ENCODE assay signal across 29 cellular contexts in the genomic region with DNA sequence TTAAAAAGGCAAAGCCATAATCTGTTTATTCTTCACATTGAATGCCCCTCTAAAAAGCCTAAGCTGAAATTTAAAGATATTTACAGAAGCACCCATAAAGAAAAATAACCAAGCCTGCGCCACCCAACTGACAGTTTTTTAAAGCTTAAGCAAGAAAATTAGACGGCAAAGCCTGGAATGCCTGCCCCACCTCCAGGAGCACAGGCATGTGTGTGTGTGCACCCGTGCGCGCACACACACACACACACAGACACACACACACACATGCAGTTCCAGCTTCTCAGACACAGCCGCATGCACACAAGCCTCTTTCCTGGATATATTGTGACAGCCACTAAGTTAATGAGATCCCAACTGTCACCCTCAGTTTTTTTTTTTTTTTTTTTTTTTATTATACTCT.
A peak's percentile ranks its signal among the peaks of the same experiment; 100 is the strongest.
DNase-seq lines count a peak whose midpoint lies in the region; ATAC-seq and TF ChIP-seq lines count a peak whose summit lies in the region.
"Had no signal": no experiment of that assay in that cellular context is flagged by ENCODE, and none has a peak within 500 bp of the region (broad histone marks: within the 10 kb centered on the region; RNA-seq: fewer than 3 reads in every experiment).

No MANE protein-coding gene starts in this region.

- ATAC-seq in left ventricle myocardium superior (peak; percentile 33), left cardiac atrium (no peak), GM19467 (IDR thresholded peaks at IDR 0.05; ENCODE audit: unreplicated experiment) (no peak)
- ATAC-seq: activated CD4-positive, CD25-positive, alpha-beta regulatory T cell treated with anti-CD3 and anti-CD28 coated beads, Interleukin-2, amount 50 U/mL, for 24 hours; activated naive CD8-positive, alpha-beta T cell treated with anti-CD3 and anti-CD28 coated beads, Interleukin-2, amount 50 U/mL, for 24 hours; HepG2 had no signal

- DNase-seq in DMS53 (lab: John Stamatoyannopoulos, UW) (peak; percentile 69), DMS53 treated with DMSO at 0.1 percent for 48 hours (lab: John Stamatoyannopoulos, UW; ENCODE audit: unreplicated experiment) (no peak), left ventricle myocardium superior (peak; percentile 30), left cardiac atrium (no peak), WERI-Rb-1 (peak; percentile 12), immature natural killer cell (no peak)
- DNase-seq in activated CD4-positive, alpha-beta T cell treated with anti-CD3 and anti-CD28 coated beads for 1 hour: no peak
- DNase-seq: activated CD4-positive, alpha-beta T cell treated with anti-CD3 and anti-CD28 coated beads, Interleukin-2, amount 50 U/mL, for 48 hours; activated naive CD8-positive, alpha-beta T cell treated with anti-CD3 and anti-CD28 coated beads, Interleukin-2, amount 50 U/mL, for 24 hours; activated T-cell treated with anti-CD3 and anti-CD28 coated beads, Interleukin-2, amount 50 U/mL, for 48 hours; Calu3; effector memory CD4-positive, alpha-beta T cell; Karpas-422; NCI-H1694; NCI-H446 treated with DMSO at 0.1 percent for 48 hours; right cardiac atrium; Right ventricle myocardium superior; stimulated activated CD4-positive, alpha-beta T cell treated with anti-CD3 and anti-CD28 coated beads, Interleukin-1b, Interleukin-23, amount 100 ng/mL, for 48 hours; stimulated activated naive CD4-positive, alpha-beta T cell treated with Interleukin-2 at 50 U/mL for 16 hours; T-helper 2 cell had no signal

- no peak for TF ChIP-seq CTCF in WERI-Rb-1 (IDR thresholded peaks at IDR 0.05; ENCODE audit: low read depth, low read length)

- no peak overlapping the region for H3K27ac ChIP-seq in WERI-Rb-1
- H3K27ac ChIP-seq: cardiac muscle cell, coronary artery, epithelial cell of prostate, suprapubic skin had no signal

- no peak overlapping the region for H3K27ac Mint-ChIP-seq in immature natural killer cell
- H3K27ac Mint-ChIP-seq: activated naive CD8-positive, alpha-beta T cell treated with anti-CD3 and anti-CD28 coated beads, Interleukin-2, amount 50 U/mL, for 24 hours had no signal

- H3K4me1 Mint-ChIP-seq in immature natural killer cell: no peaks in the 10 kb centered on the region
- H3K4me1 Mint-ChIP-seq: activated naive CD8-positive, alpha-beta T cell treated with anti-CD3 and anti-CD28 coated beads, Interleukin-2, amount 50 U/mL, for 24 hours; CD14-positive monocyte had no signal

- no peaks in the 10 kb centered on the region for H3K36me3 ChIP-seq in WERI-Rb-1
- H3K36me3 ChIP-seq: cardiac muscle cell, HAP-1, suprapubic skin had no signal

- H3K4me3 Mint-ChIP-seq in immature natural killer cell: no peak overlapping the region
- H3K4me3 Mint-ChIP-seq: activated naive CD8-positive, alpha-beta T cell treated with anti-CD3 and anti-CD28 coated beads, Interleukin-2, amount 50 U/mL, for 24 hours; CD14-positive monocyte had no signal

- H3K4me3 ChIP-seq in WERI-Rb-1 (ENCODE audit: low read depth, low read length): no peak overlapping the region
- H3K4me3 ChIP-seq: cardiac muscle cell, coronary artery, HAP-1, suprapubic skin had no signal

- no peaks in the 10 kb centered on the region for H3K9me3 Mint-ChIP-seq in immature natural killer cell
- H3K9me3 Mint-ChIP-seq: activated naive CD8-positive, alpha-beta T cell treated with anti-CD3 and anti-CD28 coated beads, Interleukin-2, amount 50 U/mL, for 24 hours had no signal

- intact Hi-C loops in left ventricle myocardium superior (cut with micrococcal nuclease): no loop called here
- intact Hi-C loops in left cardiac atrium (cut with DNase I): no loop called here

- H3K27me3 ChIP-seq in WERI-Rb-1 (ENCODE audit: insufficient read depth, low read depth, severe bottlenecking): no peaks in the 10 kb centered on the region
- H3K27me3 ChIP-seq: cardiac muscle cell, suprapubic skin had no signal

- H3K36me3 Mint-ChIP-seq in immature natural killer cell: no peaks in the 10 kb centered on the region

- H3K27me3 Mint-ChIP-seq in immature natural killer cell (ENCODE audit: low read depth in 3 of 3): no peaks in the 10 kb centered on the region
- H3K27me3 Mint-ChIP-seq: activated naive CD8-positive, alpha-beta T cell treated with anti-CD3 and anti-CD28 coated beads, Interleukin-2, amount 50 U/mL, for 24 hours had no signal

- no peaks in the 10 kb centered on the region for H3K9me3 ChIP-seq in WERI-Rb-1 (ENCODE audit: severe bottlenecking)
- H3K9me3 ChIP-seq: HAP-1, suprapubic skin had no signal

Comparison
In these comparisons a context has a peak if more than half of its experiments do, and no peak if none do; other contexts are left out.
1. DNase-seq: peak in DMS53 (single experiment), left ventricle myocardium superior (single experiment) and WERI-Rb-1 (single experiment); none in DMS53 treated with DMSO at 0.1 percent for 48 hours (single experiment), left cardiac atrium (single experiment), immature natural killer cell (0 of 3) and activated CD4-positive, alpha-beta T cell treated with anti-CD3 and anti-CD28 coated beads for 1 hour (single experiment).